In the genomic region with DNA sequence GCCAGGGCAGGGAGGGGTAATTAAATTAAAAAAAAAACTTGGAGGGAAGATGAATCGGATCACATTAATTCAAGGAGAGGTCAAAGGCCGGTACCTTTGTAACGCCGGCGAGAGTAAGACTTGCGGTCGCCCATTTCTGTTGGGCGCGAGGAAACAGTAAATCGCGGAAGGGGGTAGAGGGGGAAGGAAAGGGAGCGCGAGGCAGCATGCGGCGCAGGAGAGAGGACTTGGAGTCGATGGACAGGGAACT, we compare ENCODE assay signal across 8 cellular contexts. TPM values are rescaled to one million over a fixed set of nuclear protein-coding genes. Genes with fewer than 3 reads are reported as not detected.
DNase-seq lines count a peak whose midpoint lies in the region; ATAC-seq and TF ChIP-seq lines count a peak whose summit lies in the region.

No MANE protein-coding gene starts in this region.

- H3K27ac ChIP-seq in lower lobe of right lung (peak overlapping the region; percentile 98), transverse colon (peak overlapping the region; percentile 91 to 99 (median 98))

- WGBS in transverse colon (ENCODE audit: low coverage in 1 of 2), 2 donors: 0 to 1% methylated on average over 16 of the region's 16 CpGs

- H3K9me3 ChIP-seq in lower lobe of right lung (no peaks in the 10 kb centered on the region), transverse colon (no peaks in the 10 kb centered on the region)

- H3K4me3 ChIP-seq in astrocyte of the spinal cord (ENCODE audit: low read depth, low read length): peak overlapping the region; percentile 83
- peak overlapping the region; percentile 92 for H3K4me3 ChIP-seq in lower lobe of right lung
- H3K4me3 ChIP-seq in transverse colon: peak overlapping the region; percentile 1 to 84 (median 76)

- H3K4me1 Mint-ChIP-seq in activated naive CD4-positive, alpha-beta T cell treated with anti-CD3 and anti-CD28 coated beads for 36 hours (ENCODE audit: low read depth): peaks cover 41% of the 10 kb centered on the region

- ATAC-seq in lower lobe of right lung: no peak
- ATAC-seq in HG03378 (IDR thresholded peaks at IDR 0.05; ENCODE audit: unreplicated experiment): no peak
- no peak for ATAC-seq in GM19463 (IDR thresholded peaks at IDR 0.05; ENCODE audit: unreplicated experiment)

- H3K36me3 Mint-ChIP-seq in activated naive CD4-positive, alpha-beta T cell treated with anti-CD3 and anti-CD28 coated beads for 36 hours (ENCODE audit: low read depth): peaks cover 3% of the 10 kb centered on the region

- TF ChIP-seq CTCF in astrocyte of the spinal cord (IDR thresholded peaks at IDR 0.05; ENCODE audit: low read depth, low read length) (no peak), lower lobe of right lung (IDR thresholded peaks at IDR 0.05) (no peak), transverse colon (IDR thresholded peaks at IDR 0.05) (no peak)

- in situ Hi-C loops in astrocyte of the spinal cord (cut with HindIII; ENCODE audit: low sequenced_read_pairs) (no loop called here), transverse colon (cut with MboI; ENCODE audit: low pct_ligation_motif_present in 1 of 4, low pct_unique_long_range_greater_than_20kb in 1 of 4, low sequenced_read_pairs in 3 of 4) (loop anchor here in 2 of 4 donors (25.0 kb wide), 2 partner anchors 1236 to 1586 kb away; partner anchors contain the start of gene RIOK2 (in 1 of the 2))

- no peak for TF ChIP-seq POLR2A in transverse colon (IDR thresholded peaks at IDR 0.05)

- peak overlapping the region; percentile 62 for H3K27ac Mint-ChIP-seq in activated naive CD4-positive, alpha-beta T cell treated with anti-CD3 and anti-CD28 coated beads for 36 hours

- CTCF ChIA-PET in activated naive CD4-positive, alpha-beta T cell treated with anti-CD3 and anti-CD28 coated beads for 36 hours (lab: Charles Lee): interaction anchor here (5.6 to 7.0 kb wide), 2 partner anchors 8 to 18 kb away, joined by 39 to 155 read pairs; no protein-coding TSS in a partner anchor

- H3K4me1 ChIP-seq in lower lobe of right lung: peaks cover 64% of the 10 kb centered on the region
- H3K4me1 ChIP-seq in transverse colon: peaks cover 0 to 64% (median 33%) of the 10 kb centered on the region in 4 donors

- H3K36me3 ChIP-seq in lower lobe of right lung (no peaks in the 10 kb centered on the region), transverse colon (no peaks in the 10 kb centered on the region)

- intact Hi-C loops in activated naive CD4-positive, alpha-beta T cell treated with anti-CD3 and anti-CD28 coated beads for 36 hours (cut with micrococcal nuclease): loop anchor here (1.0 to 5.0 kb wide), 6 partner anchors 156 to 1956 kb away; partner anchors contain the start of genes CHD1 and RIOK2
- intact Hi-C loops in lower lobe of right lung (cut with DNase I): no loop called here
- intact Hi-C loops in transverse colon (cut with DNase I; ENCODE audit: low total_unique reads): no loop called here

- H3K4me3 Mint-ChIP-seq in activated naive CD4-positive, alpha-beta T cell treated with anti-CD3 and anti-CD28 coated beads for 36 hours: peak overlapping the region; percentile 99

- no peak for DNase-seq in activated naive CD4-positive, alpha-beta T cell treated with anti-CD3 and anti-CD28 coated beads for 36 hours
- no peak for DNase-seq in activated naive CD4-positive, alpha-beta T cell treated with Interleukin-2 at 50 U/mL for 16 hours
- DNase-seq in astrocyte of the spinal cord (ENCODE audit: low read depth, low spot score) (no peak), lower lobe of right lung (no peak), transverse colon (no peak), glomerular visceral epithelial cell (ENCODE audit: extremely low spot score) (no peak)

- peaks cover 15% of the 10 kb centered on the region for H3K27me3 Mint-ChIP-seq in activated naive CD4-positive, alpha-beta T cell treated with anti-CD3 and anti-CD28 coated beads for 36 hours (ENCODE audit: low read depth)

- no peaks in the 10 kb centered on the region for H3K9me3 Mint-ChIP-seq in activated naive CD4-positive, alpha-beta T cell treated with anti-CD3 and anti-CD28 coated beads for 36 hours

- peaks cover 6% of the 10 kb centered on the region for H3K27me3 ChIP-seq in lower lobe of right lung (ENCODE audit: low read depth)
- peaks cover 7% of the 10 kb centered on the region for H3K27me3 ChIP-seq in transverse colon

- TF ChIP-seq EP300 in transverse colon (IDR thresholded peaks at IDR 0.05; ENCODE audit: low read depth): no peak

RNA-seq across cellular contexts. Expression of gene RGMB, which starts 0.3 kb away (rescaled TPM):
- 1 to 10 TPM; 5.0 to 5.9 TPM for total RNA-seq in activated naive CD4-positive, alpha-beta T cell treated with anti-CD3 and anti-CD28 coated beads for 36 hours
- total RNA-seq in lower lobe of right lung (22.9 TPM), transverse colon (100 to 1,000 TPM in 1 of 4 donors, 10 to 100 TPM in 3; 39.0 to 125 (median 50.3) TPM)
